In the genomic region with DNA sequence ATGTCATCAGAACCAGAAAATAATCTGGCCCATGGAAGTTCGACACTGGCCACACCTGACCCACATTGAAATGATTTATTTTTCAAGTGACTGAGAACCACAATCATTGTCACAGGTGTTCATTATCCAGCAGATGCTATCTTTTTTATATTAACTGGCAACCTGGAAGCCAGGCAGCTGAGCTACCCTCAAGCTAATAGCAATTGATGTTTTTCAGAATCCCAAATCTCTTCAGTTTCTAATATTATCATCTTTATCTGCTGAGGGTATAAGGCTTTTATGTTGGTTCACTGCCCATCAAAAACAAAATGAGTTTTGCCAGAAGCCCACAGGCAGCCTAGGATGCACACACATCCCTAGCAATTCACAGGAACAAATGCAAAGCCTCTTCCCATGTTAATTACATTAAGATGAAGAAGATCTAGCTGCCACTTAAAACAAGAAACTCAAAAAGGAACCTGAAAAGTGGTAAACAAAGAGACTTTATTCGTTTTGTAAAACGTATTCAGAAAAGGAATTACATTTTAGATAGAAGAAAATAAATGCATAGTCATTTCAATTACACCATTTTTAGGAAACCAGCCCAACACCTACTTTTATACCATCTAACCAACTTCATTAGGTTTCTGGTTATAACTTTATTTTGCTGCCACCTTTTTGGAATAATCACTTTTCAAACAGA, we compare ENCODE assay signal across 2 cellular contexts.
A peak's percentile ranks its signal among the peaks of the same experiment; 100 is the strongest.
TF ChIP-seq lines count a peak whose summit lies in the region.

No MANE protein-coding gene starts in this region.

TF ChIP-seq in SK-N-SH, 30 proteins besides CTCF, POLR2A, EP300 and RAD21:
- TF ChIP-seq, protein P1, sequence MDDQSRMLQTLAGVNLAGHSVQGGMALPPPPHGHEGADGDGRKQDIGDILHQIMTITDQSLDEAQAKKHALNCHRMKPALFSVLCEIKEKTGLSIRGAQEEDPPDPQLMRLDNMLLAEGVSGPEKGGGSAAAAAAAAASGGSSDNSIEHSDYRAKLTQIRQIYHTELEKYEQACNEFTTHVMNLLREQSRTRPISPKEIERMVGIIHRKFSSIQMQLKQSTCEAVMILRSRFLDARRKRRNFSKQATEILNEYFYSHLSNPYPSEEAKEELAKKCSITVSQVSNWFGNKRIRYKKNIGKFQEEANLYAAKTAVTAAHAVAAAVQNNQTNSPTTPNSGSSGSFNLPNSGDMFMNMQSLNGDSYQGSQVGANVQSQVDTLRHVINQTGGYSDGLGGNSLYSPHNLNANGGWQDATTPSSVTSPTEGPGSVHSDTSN (IDR thresholded peaks at IDR 0.05): no peak
- TF ChIP-seq, protein P2, sequence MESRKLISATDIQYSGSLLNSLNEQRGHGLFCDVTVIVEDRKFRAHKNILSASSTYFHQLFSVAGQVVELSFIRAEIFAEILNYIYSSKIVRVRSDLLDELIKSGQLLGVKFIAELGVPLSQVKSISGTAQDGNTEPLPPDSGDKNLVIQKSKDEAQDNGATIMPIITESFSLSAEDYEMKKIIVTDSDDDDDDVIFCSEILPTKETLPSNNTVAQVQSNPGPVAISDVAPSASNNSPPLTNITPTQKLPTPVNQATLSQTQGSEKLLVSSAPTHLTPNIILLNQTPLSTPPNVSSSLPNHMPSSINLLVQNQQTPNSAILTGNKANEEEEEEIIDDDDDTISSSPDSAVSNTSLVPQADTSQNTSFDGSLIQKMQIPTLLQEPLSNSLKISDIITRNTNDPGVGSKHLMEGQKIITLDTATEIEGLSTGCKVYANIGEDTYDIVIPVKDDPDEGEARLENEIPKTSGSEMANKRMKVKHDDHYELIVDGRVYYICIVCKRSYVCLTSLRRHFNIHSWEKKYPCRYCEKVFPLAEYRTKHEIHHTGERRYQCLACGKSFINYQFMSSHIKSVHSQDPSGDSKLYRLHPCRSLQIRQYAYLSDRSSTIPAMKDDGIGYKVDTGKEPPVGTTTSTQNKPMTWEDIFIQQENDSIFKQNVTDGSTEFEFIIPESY (IDR thresholded peaks at IDR 0.05; ENCODE audit: borderline replicate concordance, low read depth): no peak
- TF ChIP-seq, protein P3, sequence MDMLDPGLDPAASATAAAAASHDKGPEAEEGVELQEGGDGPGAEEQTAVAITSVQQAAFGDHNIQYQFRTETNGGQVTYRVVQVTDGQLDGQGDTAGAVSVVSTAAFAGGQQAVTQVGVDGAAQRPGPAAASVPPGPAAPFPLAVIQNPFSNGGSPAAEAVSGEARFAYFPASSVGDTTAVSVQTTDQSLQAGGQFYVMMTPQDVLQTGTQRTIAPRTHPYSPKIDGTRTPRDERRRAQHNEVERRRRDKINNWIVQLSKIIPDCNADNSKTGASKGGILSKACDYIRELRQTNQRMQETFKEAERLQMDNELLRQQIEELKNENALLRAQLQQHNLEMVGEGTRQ (IDR thresholded peaks at IDR 0.05; ENCODE audit: borderline replicate concordance, low read depth, low read length): no peak
- no peak for TF ChIP-seq MEF2A (IDR thresholded peaks at IDR 0.05; ENCODE audit: borderline replicate concordance, low read depth)
- TF ChIP-seq TCF12 (IDR thresholded peaks at IDR 0.05): peak; percentile 12; the same call in 1 of the 2 replicates
- TF ChIP-seq FOXM1 (IDR thresholded peaks at IDR 0.05; ENCODE audit: low read depth): no peak
- no peak for TF ChIP-seq RXRA (IDR thresholded peaks at IDR 0.05; ENCODE audit: borderline replicate concordance, low read depth)
- peak; percentile 83 for TF ChIP-seq GATA2 (CRISPR knock-in tag; IDR thresholded peaks at IDR 0.05)
- TF ChIP-seq RCOR1 (IDR thresholded peaks at IDR 0.05; ENCODE audit: low read length): peak; percentile 71; the same call in 1 of the 2 replicates
- TF ChIP-seq NRF1 (IDR thresholded peaks at IDR 0.05; ENCODE audit: low read depth, low read length): no peak
- no peak for TF ChIP-seq TEAD4 (IDR thresholded peaks at IDR 0.05; ENCODE audit: borderline replicate concordance, insufficient read depth)
- no peak for TF ChIP-seq YY1 (IDR thresholded peaks at IDR 0.05; ENCODE audit: low read depth)
- TF ChIP-seq CHD2 (IDR thresholded peaks at IDR 0.05; ENCODE audit: low read length, partially characterized antibody): peak; percentile 51
- TF ChIP-seq FOSL2 (IDR thresholded peaks at IDR 0.05; ENCODE audit: borderline replicate concordance, low read depth): no peak
- TF ChIP-seq ELF1 (IDR thresholded peaks at IDR 0.05): no peak
- TF ChIP-seq TAF1 (IDR thresholded peaks at IDR 0.05; ENCODE audit: borderline replicate concordance, low read depth, low read length): no peak
- TF ChIP-seq FOXJ3 (CRISPR knock-in tag; IDR thresholded peaks at IDR 0.05): peak; percentile 59
- TF ChIP-seq, protein P4, sequence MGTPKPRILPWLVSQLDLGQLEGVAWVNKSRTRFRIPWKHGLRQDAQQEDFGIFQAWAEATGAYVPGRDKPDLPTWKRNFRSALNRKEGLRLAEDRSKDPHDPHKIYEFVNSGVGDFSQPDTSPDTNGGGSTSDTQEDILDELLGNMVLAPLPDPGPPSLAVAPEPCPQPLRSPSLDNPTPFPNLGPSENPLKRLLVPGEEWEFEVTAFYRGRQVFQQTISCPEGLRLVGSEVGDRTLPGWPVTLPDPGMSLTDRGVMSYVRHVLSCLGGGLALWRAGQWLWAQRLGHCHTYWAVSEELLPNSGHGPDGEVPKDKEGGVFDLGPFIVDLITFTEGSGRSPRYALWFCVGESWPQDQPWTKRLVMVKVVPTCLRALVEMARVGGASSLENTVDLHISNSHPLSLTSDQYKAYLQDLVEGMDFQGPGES (IDR thresholded peaks at IDR 0.05; ENCODE audit: low read depth, low read length): no peak

TF ChIP-seq in SK-N-SH treated with all-trans-retinoic acid at 6 μM for 48 hours, 23 proteins besides CTCF, POLR2A, EP300 and RAD21:
- TF ChIP-seq, protein P5, sequence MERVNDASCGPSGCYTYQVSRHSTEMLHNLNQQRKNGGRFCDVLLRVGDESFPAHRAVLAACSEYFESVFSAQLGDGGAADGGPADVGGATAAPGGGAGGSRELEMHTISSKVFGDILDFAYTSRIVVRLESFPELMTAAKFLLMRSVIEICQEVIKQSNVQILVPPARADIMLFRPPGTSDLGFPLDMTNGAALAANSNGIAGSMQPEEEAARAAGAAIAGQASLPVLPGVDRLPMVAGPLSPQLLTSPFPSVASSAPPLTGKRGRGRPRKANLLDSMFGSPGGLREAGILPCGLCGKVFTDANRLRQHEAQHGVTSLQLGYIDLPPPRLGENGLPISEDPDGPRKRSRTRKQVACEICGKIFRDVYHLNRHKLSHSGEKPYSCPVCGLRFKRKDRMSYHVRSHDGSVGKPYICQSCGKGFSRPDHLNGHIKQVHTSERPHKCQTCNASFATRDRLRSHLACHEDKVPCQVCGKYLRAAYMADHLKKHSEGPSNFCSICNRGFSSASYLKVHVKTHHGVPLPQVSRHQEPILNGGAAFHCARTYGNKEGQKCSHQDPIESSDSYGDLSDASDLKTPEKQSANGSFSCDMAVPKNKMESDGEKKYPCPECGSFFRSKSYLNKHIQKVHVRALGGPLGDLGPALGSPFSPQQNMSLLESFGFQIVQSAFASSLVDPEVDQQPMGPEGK (CRISPR knock-in tag; IDR thresholded peaks at IDR 0.05; ENCODE audit: borderline replicate concordance): no peak
- TF ChIP-seq BACH2 (CRISPR knock-in tag; IDR thresholded peaks at IDR 0.05; ENCODE audit: borderline replicate concordance) (no peak), RARB (CRISPR knock-in tag; IDR thresholded peaks at IDR 0.05) (no peak), GLIS3 (CRISPR knock-in tag; IDR thresholded peaks at IDR 0.05) (no peak), CSDC2 (CRISPR knock-in tag; IDR thresholded peaks at IDR 0.05) (no peak), OSR1 (CRISPR knock-in tag; IDR thresholded peaks at IDR 0.05) (no peak), TCF4 (CRISPR knock-in tag; IDR thresholded peaks at IDR 0.05; ENCODE audit: borderline replicate concordance) (no peak), ESRRG (CRISPR knock-in tag; IDR thresholded peaks at IDR 0.05) (no peak), ZNF8 (CRISPR knock-in tag; IDR thresholded peaks at IDR 0.05) (no peak), ZNF70 (CRISPR knock-in tag; IDR thresholded peaks at IDR 0.05) (no peak), ZC3H10 (CRISPR knock-in tag; IDR thresholded peaks at IDR 0.05) (no peak)
- TF ChIP-seq, protein P6, sequence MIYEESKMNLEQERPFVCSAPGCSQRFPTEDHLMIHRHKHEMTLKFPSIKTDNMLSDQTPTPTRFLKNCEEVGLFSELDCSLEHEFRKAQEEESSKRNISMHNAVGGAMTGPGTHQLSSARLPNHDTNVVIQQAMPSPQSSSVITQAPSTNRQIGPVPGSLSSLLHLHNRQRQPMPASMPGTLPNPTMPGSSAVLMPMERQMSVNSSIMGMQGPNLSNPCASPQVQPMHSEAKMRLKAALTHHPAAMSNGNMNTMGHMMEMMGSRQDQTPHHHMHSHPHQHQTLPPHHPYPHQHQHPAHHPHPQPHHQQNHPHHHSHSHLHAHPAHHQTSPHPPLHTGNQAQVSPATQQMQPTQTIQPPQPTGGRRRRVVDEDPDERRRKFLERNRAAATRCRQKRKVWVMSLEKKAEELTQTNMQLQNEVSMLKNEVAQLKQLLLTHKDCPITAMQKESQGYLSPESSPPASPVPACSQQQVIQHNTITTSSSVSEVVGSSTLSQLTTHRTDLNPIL (CRISPR knock-in tag; IDR thresholded peaks at IDR 0.05; ENCODE audit: low read depth): no peak
- TF ChIP-seq, protein P7, sequence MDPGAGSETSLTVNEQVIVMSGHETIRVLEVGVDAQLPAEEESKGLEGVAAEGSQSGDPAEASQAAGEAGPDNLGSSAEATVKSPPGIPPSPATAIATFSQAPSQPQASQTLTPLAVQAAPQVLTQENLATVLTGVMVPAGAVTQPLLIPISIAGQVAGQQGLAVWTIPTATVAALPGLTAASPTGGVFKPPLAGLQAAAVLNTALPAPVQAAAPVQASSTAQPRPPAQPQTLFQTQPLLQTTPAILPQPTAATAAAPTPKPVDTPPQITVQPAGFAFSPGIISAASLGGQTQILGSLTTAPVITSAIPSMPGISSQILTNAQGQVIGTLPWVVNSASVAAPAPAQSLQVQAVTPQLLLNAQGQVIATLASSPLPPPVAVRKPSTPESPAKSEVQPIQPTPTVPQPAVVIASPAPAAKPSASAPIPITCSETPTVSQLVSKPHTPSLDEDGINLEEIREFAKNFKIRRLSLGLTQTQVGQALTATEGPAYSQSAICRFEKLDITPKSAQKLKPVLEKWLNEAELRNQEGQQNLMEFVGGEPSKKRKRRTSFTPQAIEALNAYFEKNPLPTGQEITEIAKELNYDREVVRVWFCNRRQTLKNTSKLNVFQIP (CRISPR knock-in tag; IDR thresholded peaks at IDR 0.05; ENCODE audit: borderline replicate concordance, low read depth): no peak
TF ChIP-seq in SK-N-SH treated with all-trans-retinoic acid at 6 μM for 48 hours: peak in this region for 0.
